Comparison of ENCODE assay signal across 17 cellular contexts in the genomic region with DNA sequence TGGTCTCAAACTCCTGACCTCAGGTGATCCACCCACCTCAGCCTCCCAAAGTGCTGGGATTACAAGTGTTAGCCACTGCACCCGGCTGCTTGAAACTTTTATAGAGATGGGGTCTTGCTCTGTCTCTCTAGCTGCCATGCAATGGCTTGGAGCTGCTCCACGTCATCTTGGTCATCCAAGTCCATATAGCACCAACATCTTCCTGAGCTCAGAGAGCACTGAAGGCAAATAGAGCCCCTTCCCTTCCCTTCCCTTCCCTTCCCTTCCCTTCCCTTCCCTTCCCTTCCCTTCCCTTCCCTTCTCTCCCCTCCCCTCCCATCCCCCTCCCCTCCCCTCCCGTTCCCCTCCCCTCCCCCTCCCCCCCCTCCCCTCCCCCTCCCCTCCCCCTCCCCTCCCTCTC. TPM values are rescaled to one million over a fixed set of nuclear protein-coding genes. Genes with fewer than 3 reads are reported as not detected.
"Had no signal": no experiment of that assay in that cellular context is flagged by ENCODE, and none has a peak within 500 bp of the region (broad histone marks: within the 10 kb centered on the region; RNA-seq: fewer than 3 reads in every experiment).

No MANE protein-coding gene starts in this region.

RNA-seq across cellular contexts. Expression of a gene that starts 22.5 kb away (rescaled TPM):
- total RNA-seq: activated naive CD4-positive, alpha-beta T cell treated with anti-CD3 and anti-CD28 coated beads for 36 hours; activated naive CD4-positive, alpha-beta T cell treated with anti-CD3 and anti-CD28 coated beads, Interleukin-2, amount 50 U/mL, for 72 hours; activated naive CD8-positive, alpha-beta T cell treated with anti-CD3 and anti-CD28 coated beads for 36 hours; activated naive CD8-positive, alpha-beta T cell treated with anti-CD3 and anti-CD28 coated beads, Interleukin-2, amount 10 ng/mL, durations not matched to agents 7 days and 5 days; activated T-cell treated with anti-CD3 and anti-CD28 coated beads, Interleukin-2, amount 50 U/mL, for 4 hours; activated T-cell treated with anti-CD3 and anti-CD28 coated beads, Interleukin-2, amount 50 U/mL, for 72 hours; activated T-helper 1 cell treated with anti-CD3 and anti-CD28 coated beads, Interleukin-12 subunit alpha, Interleukin-12 subunit beta, Interleukin-2, Interleukin-4 antibody, amounts not matched to agents 30 ng/mL and 10 ng/mL and 1 ng/mL, durations not matched to agents 14 hours and 24 hours and 36 hours; activated T-helper 17 cell treated with anti-CD3 and anti-CD28 coated beads, Interleukin-2, amount 50 U/mL, for 72 hours; activated T-helper 2 cell treated with anti-CD3 and anti-CD28 coated beads, Interferon-gamma antibody, Interleukin-2, Interleukin-4, amounts not matched to agents 10 μg/mL and 5 μg/mL and 100 μg/mL, durations not matched to agents 14 hours and 24 hours and 36 hours; adrenal gland; aorta; ascending aorta; astrocyte; body of pancreas; bronchial epithelial cell; cardiac muscle cell; chondrocyte had no signal
- polyA plus RNA-seq: adrenal gland, cardiac muscle cell had no signal
